In the genomic region with DNA sequence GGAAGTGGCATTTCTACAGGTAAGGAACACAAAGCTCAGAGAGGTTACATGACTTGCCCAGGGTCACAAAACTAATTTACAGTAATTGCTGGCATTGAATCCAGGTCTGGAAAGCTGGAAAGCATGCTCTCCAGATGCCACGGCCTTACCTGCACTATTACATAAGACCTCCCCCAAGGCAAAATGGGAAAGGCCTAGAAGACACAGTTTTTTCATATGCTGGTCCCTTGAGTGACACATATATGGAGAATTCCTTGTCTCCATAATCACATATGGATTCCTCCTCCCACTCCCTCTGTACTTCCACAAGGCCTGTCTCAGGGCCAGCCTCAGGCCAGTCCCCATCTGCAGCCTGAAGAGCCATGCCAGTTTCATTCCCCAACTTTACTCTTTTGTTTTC, we compare ENCODE assay signal across 16 cellular contexts. TPM values are rescaled to one million over a fixed set of nuclear protein-coding genes. Genes with fewer than 3 reads are reported as not detected.
"Had no signal": no experiment of that assay in that cellular context is flagged by ENCODE, and none has a peak within 500 bp of the region (broad histone marks: within the 10 kb centered on the region; RNA-seq: fewer than 3 reads in every experiment).

No MANE protein-coding gene starts in this region.

- H3K27me3 ChIP-seq: SJCRH30, testis had no signal

- H3K4me1 ChIP-seq: parathyroid adenoma, SJCRH30, testis had no signal

- H3K79me2 ChIP-seq: parathyroid adenoma had no signal

- H3K27ac Mint-ChIP-seq: brain; dendritic cell treated with granulocyte-macrophage colony-stimulating factor and Interleukin-4, amounts not matched to agents 40 ng/mL and 50 ng/mL, for 4 days; endodermal cell had no signal

- H3K36me3 ChIP-seq: SJCRH30 had no signal

- H3K9me3 Mint-ChIP-seq: brain; dendritic cell treated with granulocyte-macrophage colony-stimulating factor and Interleukin-4, amounts not matched to agents 40 ng/mL and 50 ng/mL, for 4 days; endodermal cell; stimulated activated naive CD8-positive, alpha-beta T cell treated with anti-CD3 and anti-CD28 coated beads, Interleukin-15, Interleukin-2, amounts not matched to agents 100 ng/mL and 50 ng/mL, for 24 hours had no signal

- H3K27me3 Mint-ChIP-seq: brain; stimulated activated naive CD8-positive, alpha-beta T cell treated with anti-CD3 and anti-CD28 coated beads, Interleukin-15, Interleukin-2, amounts not matched to agents 100 ng/mL and 50 ng/mL, for 24 hours had no signal

- H3K9ac ChIP-seq: parathyroid adenoma had no signal

- H3K4me1 Mint-ChIP-seq: brain had no signal

- H3K4me3 Mint-ChIP-seq: brain; dendritic cell treated with granulocyte-macrophage colony-stimulating factor and Interleukin-4, amounts not matched to agents 40 ng/mL and 50 ng/mL, for 4 days; endodermal cell had no signal

- H3K27ac ChIP-seq: parathyroid adenoma, SJCRH30, testis, VCaP had no signal

- DNase-seq: amygdala; endodermal cell; erythroblast; hippocampal formation; SJCRH30; stimulated activated CD4-positive, alpha-beta T cell treated with anti-CD3 and anti-CD28 coated beads, Interleukin-4, amount 100 ng/mL, for 24 hours; testis had no signal

- H2AFZ ChIP-seq: parathyroid adenoma had no signal

- H3K9me3 ChIP-seq: SJCRH30, testis had no signal

- H3K4me3 ChIP-seq: SJCRH30, testis had no signal

RNA-seq across cellular contexts. Expression of gene MEIKIN, which starts 28.5 kb away (rescaled TPM):
- total RNA-seq: endodermal cell, glomerular endothelial cell, lower leg skin, renal cortical epithelial cell, SJCRH30, urinary bladder had no signal
- polyA plus RNA-seq: urinary bladder had no signal

RNA-seq across cellular contexts. Expression of gene ACSL6, which starts 37.5 kb away (rescaled TPM):
- total RNA-seq: glomerular endothelial cell, SJCRH30 had no signal
